Comparison of ENCODE assay signal across 2 cellular contexts in genomic region chr9:107269254-107269653, GRCh38.
TF ChIP-seq lines count a peak whose summit lies in the region.

No MANE protein-coding gene starts in this region.

TF ChIP-seq in A549, 52 proteins besides CTCF, POLR2A, EP300 and RAD21:
- no peak for TF ChIP-seq HEYL (CRISPR knock-in tag; IDR thresholded peaks at IDR 0.05)
- no peak for TF ChIP-seq PBX3 (IDR thresholded peaks at IDR 0.05)
- no peak for TF ChIP-seq MAX (IDR thresholded peaks at IDR 0.05)
- TF ChIP-seq SMC3 (IDR thresholded peaks at IDR 0.05), result no peak
- no peak for TF ChIP-seq RCOR1 (IDR thresholded peaks at IDR 0.05; ENCODE audit: low read depth, low read length)
- no peak for TF ChIP-seq MAZ (IDR thresholded peaks at IDR 0.05; ENCODE audit: borderline replicate concordance, low read depth, low read length)
- no peak for TF ChIP-seq CBX2 (IDR thresholded peaks at IDR 0.05; ENCODE audit: borderline replicate concordance, low read depth)
- no peak for TF ChIP-seq CBX8 (IDR thresholded peaks at IDR 0.05)
- TF ChIP-seq POLR2AphosphoS2 (conservative IDR thresholded peaks at IDR 0.05; ENCODE audit: low read length), result no peak
- no peak for TF ChIP-seq NPAS2 (CRISPR knock-in tag; IDR thresholded peaks at IDR 0.05; ENCODE audit: borderline replicate concordance)
- no peak for TF ChIP-seq E2F6 (IDR thresholded peaks at IDR 0.05; ENCODE audit: borderline replicate concordance, low read depth)

TF ChIP-seq in liver, 16 proteins besides CTCF, POLR2A, EP300 and RAD21:
- TF ChIP-seq HNF4A (conservative IDR thresholded peaks at IDR 0.05), result no peak
- no peak for TF ChIP-seq TAF1 (conservative IDR thresholded peaks at IDR 0.05)
- TF ChIP-seq ATF3 (IDR thresholded peaks at IDR 0.05), result no peak
- TF ChIP-seq RXRA (IDR thresholded peaks at IDR 0.05), result no peak
- TF ChIP-seq MAX (IDR thresholded peaks at IDR 0.05), result no peak
- TF ChIP-seq FOXA1 (IDR thresholded peaks at IDR 0.05), result no peak
- TF ChIP-seq ZBTB33 (IDR thresholded peaks at IDR 0.05), result no peak
